Comparison of ENCODE assay signal across 1 cellular context in the genomic region with DNA sequence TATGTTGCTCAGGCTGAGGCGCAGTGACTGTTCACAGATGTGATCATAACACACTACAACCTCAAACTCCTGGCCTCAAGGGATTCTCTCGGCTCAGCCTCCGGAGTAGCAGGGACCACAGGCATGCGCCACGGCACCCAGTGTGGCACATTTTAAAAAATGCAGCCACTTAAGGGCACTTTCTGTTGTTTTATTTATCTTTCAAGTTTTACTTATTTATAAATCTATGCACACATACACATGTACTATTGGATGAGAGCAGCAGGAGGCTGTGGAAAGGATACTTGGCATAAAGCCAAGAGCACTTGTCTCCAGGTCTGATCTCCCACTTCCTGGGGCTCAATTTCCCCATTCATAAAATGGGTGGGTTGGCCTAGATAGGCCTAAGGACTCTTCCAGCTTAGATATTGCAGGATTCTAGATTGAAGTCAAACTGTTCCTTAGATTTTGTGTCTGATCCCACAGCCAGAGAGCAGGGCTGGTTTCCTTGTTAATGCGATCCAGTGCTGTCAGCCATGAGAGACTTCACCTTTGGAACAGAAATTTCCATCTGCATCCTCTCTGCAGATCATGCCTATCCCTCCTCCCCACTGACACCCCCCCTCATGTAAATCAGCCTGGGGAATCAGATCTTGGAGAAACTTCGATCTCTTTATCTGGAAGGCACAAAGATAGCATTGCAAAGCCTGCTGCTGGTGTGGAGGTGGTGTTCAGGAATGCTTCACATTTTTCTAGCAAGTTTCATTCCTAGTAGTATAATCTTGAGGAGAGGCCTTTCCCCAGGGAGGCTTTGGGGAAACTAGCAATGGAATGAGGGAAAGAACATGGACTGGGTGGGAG.
TF ChIP-seq lines count a peak whose summit lies in the region.

No MANE protein-coding gene starts in this region.

TF ChIP-seq in K562, 482 proteins besides CTCF, POLR2A, EP300 and RAD21 (continues in another document):
- no peak for TF ChIP-seq TSC22D4 (tag; IDR thresholded peaks at IDR 0.05)
- TF ChIP-seq BCOR (IDR thresholded peaks at IDR 0.05): peak; percentile 56; the same call in 1 of the 2 replicates
- no peak for TF ChIP-seq ZNF717 (CRISPR knock-in tag; IDR thresholded peaks at IDR 0.05)
- peak; percentile 56; the same call in 1 of the 2 replicates for TF ChIP-seq SMARCA5 (IDR thresholded peaks at IDR 0.05)
- no peak for TF ChIP-seq YBX1 (IDR thresholded peaks at IDR 0.05)
- TF ChIP-seq HDAC8 (tag; IDR thresholded peaks at IDR 0.05): no peak
- no peak for TF ChIP-seq TFE3 (CRISPR knock-in tag; IDR thresholded peaks at IDR 0.05)
- TF ChIP-seq ZNF3 (CRISPR knock-in tag; IDR thresholded peaks at IDR 0.05): no peak
- TF ChIP-seq HDAC6 (IDR thresholded peaks at IDR 0.05; ENCODE audit: low read depth, low read length): no peak
- TF ChIP-seq ZNF408 (CRISPR knock-in tag; IDR thresholded peaks at IDR 0.05; ENCODE audit: low read depth): no peak
- TF ChIP-seq SOX6 (IDR thresholded peaks at IDR 0.05): no peak
- peak; percentile 25; the same call in 1 of the 2 replicates for TF ChIP-seq EP400 (IDR thresholded peaks at IDR 0.05)
- TF ChIP-seq ARID1B (IDR thresholded peaks at IDR 0.05): peak; percentile 30; the same call in 1 of the 2 replicates
- TF ChIP-seq TRIM25 (IDR thresholded peaks at IDR 0.05; ENCODE audit: borderline replicate concordance): no peak
- peak in 1 of 2 experiments; percentile 72; a peak in 1 of 4 replicates for TF ChIP-seq RCOR1 (IDR thresholded peaks at IDR 0.05; ENCODE audit: borderline replicate concordance in 1 of 2, low read depth in 2 of 2, low read length in 2 of 2)
- peak; percentile 98 for TF ChIP-seq NFIX (CRISPR knock-in tag; IDR thresholded peaks at IDR 0.05; ENCODE audit: low read depth)
- no peak for TF ChIP-seq ZBTB8A (IDR thresholded peaks at IDR 0.05; ENCODE audit: partially characterized antibody)
- TF ChIP-seq, protein P1, sequence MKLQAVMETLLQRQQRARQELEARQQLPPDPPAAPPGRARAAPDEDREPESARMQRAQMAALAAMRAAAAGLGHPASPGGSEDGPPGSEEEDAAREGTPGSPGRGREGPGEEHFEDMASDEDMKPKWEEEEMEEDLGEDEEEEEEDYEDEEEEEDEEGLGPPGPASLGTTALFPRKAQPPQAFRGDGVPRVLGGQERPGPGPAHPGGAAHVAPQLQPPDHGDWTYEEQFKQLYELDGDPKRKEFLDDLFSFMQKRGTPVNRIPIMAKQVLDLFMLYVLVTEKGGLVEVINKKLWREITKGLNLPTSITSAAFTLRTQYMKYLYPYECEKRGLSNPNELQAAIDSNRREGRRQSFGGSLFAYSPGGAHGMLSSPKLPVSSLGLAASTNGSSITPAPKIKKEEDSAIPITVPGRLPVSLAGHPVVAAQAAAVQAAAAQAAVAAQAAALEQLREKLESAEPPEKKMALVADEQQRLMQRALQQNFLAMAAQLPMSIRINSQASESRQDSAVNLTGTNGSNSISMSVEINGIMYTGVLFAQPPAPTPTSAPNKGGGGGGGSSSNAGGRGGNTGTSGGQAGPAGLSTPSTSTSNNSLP (IDR thresholded peaks at IDR 0.05; ENCODE audit: borderline replicate concordance, low read depth, low read length): 0 out of 2 replicates have a peak, but pooled peaks have one; percentile 15
- no peak for TF ChIP-seq PTBP1 (IDR thresholded peaks at IDR 0.05; ENCODE audit: low read depth, low read length)
- TF ChIP-seq SMARCE1 (IDR thresholded peaks at IDR 0.05): no peak
- TF ChIP-seq ZNF224 (CRISPR knock-in tag; IDR thresholded peaks at IDR 0.05): no peak
- TF ChIP-seq PYGO2 (tag; IDR thresholded peaks at IDR 0.05): no peak
- no peak for TF ChIP-seq ZNF766 (CRISPR knock-in tag; conservative IDR thresholded peaks at IDR 0.05)
- no peak for TF ChIP-seq MAFG (tag; conservative IDR thresholded peaks at IDR 0.05)
- TF ChIP-seq ZNF239 (CRISPR knock-in tag; IDR thresholded peaks at IDR 0.05): no peak
- TF ChIP-seq LCOR (CRISPR knock-in tag; IDR thresholded peaks at IDR 0.05): 0 out of 2 replicates have a peak, but pooled peaks have one; percentile 29
- TF ChIP-seq ZNF436 (CRISPR knock-in tag; IDR thresholded peaks at IDR 0.05): no peak
- TF ChIP-seq ZNF707 (CRISPR knock-in tag; conservative IDR thresholded peaks at IDR 0.05): no peak
- no peak for TF ChIP-seq XRCC4 (IDR thresholded peaks at IDR 0.05; ENCODE audit: extremely low read depth, insufficient read depth, insufficient read length)
- no peak for TF ChIP-seq GTF2A2 (tag; IDR thresholded peaks at IDR 0.05)
- no peak for TF ChIP-seq LEF1 (IDR thresholded peaks at IDR 0.05)
- TF ChIP-seq SMAD1 (IDR thresholded peaks at IDR 0.05; ENCODE audit: low read depth, low read length, partially characterized antibody): peak; percentile 80
- TF ChIP-seq, protein P2, sequence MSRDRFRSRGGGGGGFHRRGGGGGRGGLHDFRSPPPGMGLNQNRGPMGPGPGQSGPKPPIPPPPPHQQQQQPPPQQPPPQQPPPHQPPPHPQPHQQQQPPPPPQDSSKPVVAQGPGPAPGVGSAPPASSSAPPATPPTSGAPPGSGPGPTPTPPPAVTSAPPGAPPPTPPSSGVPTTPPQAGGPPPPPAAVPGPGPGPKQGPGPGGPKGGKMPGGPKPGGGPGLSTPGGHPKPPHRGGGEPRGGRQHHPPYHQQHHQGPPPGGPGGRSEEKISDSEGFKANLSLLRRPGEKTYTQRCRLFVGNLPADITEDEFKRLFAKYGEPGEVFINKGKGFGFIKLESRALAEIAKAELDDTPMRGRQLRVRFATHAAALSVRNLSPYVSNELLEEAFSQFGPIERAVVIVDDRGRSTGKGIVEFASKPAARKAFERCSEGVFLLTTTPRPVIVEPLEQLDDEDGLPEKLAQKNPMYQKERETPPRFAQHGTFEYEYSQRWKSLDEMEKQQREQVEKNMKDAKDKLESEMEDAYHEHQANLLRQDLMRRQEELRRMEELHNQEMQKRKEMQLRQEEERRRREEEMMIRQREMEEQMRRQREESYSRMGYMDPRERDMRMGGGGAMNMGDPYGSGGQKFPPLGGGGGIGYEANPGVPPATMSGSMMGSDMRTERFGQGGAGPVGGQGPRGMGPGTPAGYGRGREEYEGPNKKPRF (IDR thresholded peaks at IDR 0.05; ENCODE audit: low read depth, low read length): no peak
- TF ChIP-seq ZFX (CRISPR knock-in tag; IDR thresholded peaks at IDR 0.05): peak; percentile 25; the same call in 1 of the 2 replicates
- TF ChIP-seq, protein P3, sequence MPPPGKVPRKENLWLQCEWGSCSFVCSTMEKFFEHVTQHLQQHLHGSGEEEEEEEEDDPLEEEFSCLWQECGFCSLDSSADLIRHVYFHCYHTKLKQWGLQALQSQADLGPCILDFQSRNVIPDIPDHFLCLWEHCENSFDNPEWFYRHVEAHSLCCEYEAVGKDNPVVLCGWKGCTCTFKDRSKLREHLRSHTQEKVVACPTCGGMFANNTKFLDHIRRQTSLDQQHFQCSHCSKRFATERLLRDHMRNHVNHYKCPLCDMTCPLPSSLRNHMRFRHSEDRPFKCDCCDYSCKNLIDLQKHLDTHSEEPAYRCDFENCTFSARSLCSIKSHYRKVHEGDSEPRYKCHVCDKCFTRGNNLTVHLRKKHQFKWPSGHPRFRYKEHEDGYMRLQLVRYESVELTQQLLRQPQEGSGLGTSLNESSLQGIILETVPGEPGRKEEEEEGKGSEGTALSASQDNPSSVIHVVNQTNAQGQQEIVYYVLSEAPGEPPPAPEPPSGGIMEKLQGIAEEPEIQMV (tag; conservative IDR thresholded peaks at IDR 0.05; ENCODE audit: low read depth): no peak
- TF ChIP-seq ZNF512 (tag; IDR thresholded peaks at IDR 0.05): no peak
- no peak for TF ChIP-seq SPI1 (IDR thresholded peaks at IDR 0.05; ENCODE audit: borderline replicate concordance, low read depth, low read length)
- TF ChIP-seq ETV1 (tag; conservative IDR thresholded peaks at IDR 0.05; ENCODE audit: low read depth): peak; percentile 85
- TF ChIP-seq ZNF507 (tag; conservative IDR thresholded peaks at IDR 0.05): no peak
- peak; percentile 51 to 71; a peak in 3 of 4 replicates for TF ChIP-seq KDM1A (IDR thresholded peaks at IDR 0.05)
- TF ChIP-seq ZNF140 (CRISPR knock-in tag; IDR thresholded peaks at IDR 0.05): no peak
- TF ChIP-seq NFE2 (IDR thresholded peaks at IDR 0.05; ENCODE audit: low read depth): no peak
- TF ChIP-seq CREB3 (tag; conservative IDR thresholded peaks at IDR 0.05; ENCODE audit: low read depth): no peak
